Comparison of ENCODE assay signal across 8 cellular contexts in the genomic region with DNA sequence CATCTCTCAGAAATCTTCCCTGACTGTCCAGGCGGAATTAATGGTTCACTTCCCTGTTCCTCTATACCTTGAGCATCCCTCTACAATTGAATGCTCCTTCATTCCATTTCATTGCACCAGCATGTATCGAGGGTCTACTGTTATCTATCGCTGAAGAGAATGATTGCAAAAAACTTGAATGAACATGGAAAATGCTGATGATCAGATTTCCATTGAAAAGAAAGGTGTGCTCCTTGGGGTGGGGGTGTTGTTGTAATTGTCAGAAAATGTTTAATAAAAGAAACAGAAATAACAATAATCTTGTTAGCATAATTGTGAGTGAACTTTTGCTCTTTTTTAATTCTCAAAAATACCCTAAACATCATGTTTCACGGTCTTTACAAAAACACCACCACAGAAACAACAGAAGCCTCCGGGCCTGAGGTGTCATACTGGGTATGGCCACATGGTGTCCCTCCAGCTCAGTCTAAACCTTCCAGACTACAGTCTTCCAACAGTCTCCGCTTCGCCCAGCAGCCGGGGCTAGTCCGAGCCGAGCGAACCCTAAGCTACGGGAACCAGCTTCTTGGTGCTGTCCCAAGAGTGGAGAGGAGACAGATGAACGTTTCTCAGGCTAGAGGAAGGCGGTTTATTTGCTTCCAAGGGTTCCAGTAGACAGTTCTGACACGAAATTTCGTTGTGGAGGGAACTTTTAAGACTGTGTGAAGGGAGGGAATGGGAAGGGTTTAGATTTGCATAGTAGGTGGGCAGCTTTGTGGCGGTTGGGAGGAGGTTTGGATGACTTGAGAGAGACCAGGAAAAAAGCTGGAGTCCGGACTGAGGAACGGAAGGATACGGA.
DNase-seq lines count a peak whose midpoint lies in the region; ATAC-seq and TF ChIP-seq lines count a peak whose summit lies in the region.

No MANE protein-coding gene starts in this region.

- no peaks in the 10 kb centered on the region for H3K9me3 Mint-ChIP-seq in immature natural killer cell

- no peaks in the 10 kb centered on the region for H3K36me3 ChIP-seq in spleen

- ATAC-seq in GM18505 (IDR thresholded peaks at IDR 0.05; ENCODE audit: unreplicated experiment) (peak; percentile 80), HG03060 (IDR thresholded peaks at IDR 0.05; ENCODE audit: low read depth, unreplicated experiment) (peak; percentile 84)

- peaks cover 16 to 26% (median 26%) of the 10 kb centered on the region in 3 donors for H3K27me3 Mint-ChIP-seq in immature natural killer cell (ENCODE audit: low read depth in 3 of 3)

- WGBS in spleen, 5 donors = 6 to 8% (median 7%) methylated on average over 20 of the region's 20 CpGs

- no peak for TF ChIP-seq POLR2A in GM18505 (IDR thresholded peaks at IDR 0.05; ENCODE audit: borderline replicate concordance, extremely low read depth, insufficient read depth, insufficient read length)
- TF ChIP-seq POLR2A in spleen (IDR thresholded peaks at IDR 0.05) = no peak

- H3K27ac Mint-ChIP-seq in immature natural killer cell = peak overlapping the region in 1 of 6 donors; percentile 15

- H3K4me1 ChIP-seq in spleen = peaks cover 3 to 46% (median 30%) of the 10 kb centered on the region in 6 donors

- H3K4me1 Mint-ChIP-seq in immature natural killer cell = peaks cover 20 to 23% of the 10 kb centered on the region in 2 donors

- H3K27me3 ChIP-seq in spleen (replicated peaks in 1 of 7) = peaks cover 0 to 49% (median 24%) of the 10 kb centered on the region in 7 donors

- H3K4me3 ChIP-seq in WI38 (ENCODE audit: low read depth, low read length) = peak overlapping the region; percentile 46
- H3K4me3 ChIP-seq in cardiac fibroblast (replicated peaks in 1 of 2; ENCODE audit: low read depth in 2 of 2, low read length in 2 of 2) = peak overlapping the region; percentile 33 to 52
- H3K4me3 ChIP-seq in spleen = peak overlapping the region in 6 of 8 donors; percentile 12 to 65 (median 24)

- peak; percentile 88 for TF ChIP-seq CTCF in 22Rv1 (IDR thresholded peaks at IDR 0.05)
- TF ChIP-seq CTCF in WI38 (IDR thresholded peaks at IDR 0.05; ENCODE audit: low read depth, low read length) = peak; percentile 97
- peak; percentile 92 for TF ChIP-seq CTCF in cardiac fibroblast (IDR thresholded peaks at IDR 0.05; ENCODE audit: low read depth, low read length)
- peak; percentile 86 to 98 (median 95) for TF ChIP-seq CTCF in spleen (IDR thresholded peaks at IDR 0.05 in 8 of 11, conservative IDR thresholded peaks at IDR 0.05 in 3 of 11)

- DNase-seq in NCI-H2107 (lab: John Stamatoyannopoulos, UW) (peak; percentile 74), cardiac fibroblast (ENCODE audit: low read depth in 2 of 2) (peak; percentile 95), immature natural killer cell (peak; percentile 57 to 69 (median 60)), spleen (peak; percentile 93)

- H3K9me3 ChIP-seq in spleen = no peaks in the 10 kb centered on the region

- H3K36me3 Mint-ChIP-seq in immature natural killer cell = peaks cover 0 to 3% (median 2%) of the 10 kb centered on the region in 3 donors

- intact Hi-C loops in spleen (cut with DNase I; ENCODE audit: low total_unique reads) = loop anchor here (5.0 to 10.0 kb wide), 2 partner anchors 89 to 851 kb away; no protein-coding TSS in a partner anchor

- H3K4me3 Mint-ChIP-seq in immature natural killer cell = peak overlapping the region; percentile 65 to 87 (median 85)

- peak overlapping the region; percentile 87 for H3K27ac ChIP-seq in 22Rv1
- H3K27ac ChIP-seq in spleen = peak overlapping the region in 7 of 8 donors; percentile 44 to 67 (median 49)

Comparison
In these comparisons a context has a peak if more than half of its experiments do, and no peak if none do; other contexts are left out.
1. Peak in every context shown above with its lines: DNase-seq, ATAC-seq, H3K4me3 ChIP-seq and H3K27ac ChIP-seq.